ENCODE assay signal across 8 cellular contexts in the genomic region with DNA sequence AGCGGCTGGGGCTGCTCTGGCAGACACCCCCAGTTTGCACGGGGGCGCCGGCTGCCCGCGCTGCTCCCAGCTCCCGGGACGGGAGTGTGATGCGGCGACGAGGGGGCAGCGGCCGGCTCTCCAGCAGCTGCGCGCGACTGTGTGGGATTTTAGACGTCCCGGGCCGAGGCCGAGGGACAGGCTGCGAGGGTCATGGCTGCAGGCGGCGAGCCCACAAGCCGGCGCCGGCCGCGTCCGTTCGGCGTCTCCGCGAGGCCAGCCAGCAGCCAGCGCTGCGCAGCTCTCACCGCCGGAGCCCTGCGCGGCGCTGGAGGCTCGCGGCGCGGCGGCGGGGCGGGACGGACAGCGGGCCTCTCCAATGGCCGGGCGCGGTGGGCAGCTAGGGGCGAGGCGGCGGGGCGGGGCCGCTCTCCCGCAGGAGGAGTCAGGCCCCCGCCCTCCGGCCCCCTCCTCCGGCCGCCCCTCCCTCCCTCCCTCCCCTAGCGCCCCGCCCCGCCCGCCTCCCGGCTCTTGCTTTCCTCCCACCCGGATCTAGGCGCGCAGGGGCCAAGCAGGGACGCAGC. TPM values are rescaled to one million over a fixed set of nuclear protein-coding genes. Genes with fewer than 3 reads are reported as not detected.
DNase-seq lines count a peak whose midpoint lies in the region; ATAC-seq and TF ChIP-seq lines count a peak whose summit lies in the region.

A gene (minus strand): TSS at position 285 of the 563 bp plus-strand sequence. CDS start 310 bp downstream, outside the sequence.

- no peak within 1 kb of the TSS for H3K27ac Mint-ChIP-seq in activated naive CD8-positive, alpha-beta T cell treated with anti-CD3 and anti-CD28 coated beads, Interleukin-2, amount 10 ng/mL, durations not matched to agents 7 days and 5 days
- peak within 1 kb of the TSS; percentile 90 for H3K27ac Mint-ChIP-seq in glutamatergic neuron (ENCODE audit: unreplicated experiment)

- under 1% methylated on average over 68 of the region's 71 CpGs for WGBS in urinary bladder

- POLR2A ChIA-PET in Panc1 (lab: Charles Lee): interaction anchor here (0.6 to 0.9 kb wide), 3 partner anchors 8 to 101 kb away, joined by 4 read pairs; no protein-coding TSS in a partner anchor
- POLR2A ChIA-PET in activated naive CD8-positive, alpha-beta T cell treated with anti-CD3 and anti-CD28 coated beads, Interleukin-2, amount 10 ng/mL, durations not matched to agents 7 days and 5 days (lab: Charles Lee): no interaction called here

- H3K27ac ChIP-seq in Panc1 (ENCODE audit: low read length) (peak within 1 kb of the TSS; percentile 87), urinary bladder (ENCODE audit: low read depth) (peak within 1 kb of the TSS; percentile 81)

- H3K9me3 ChIP-seq in Panc1 (ENCODE audit: control insufficient read depth, insufficient read depth, low read depth, low read length): no peaks in the 10 kb centered on the region

- H3K27me3 ChIP-seq in Panc1 (ENCODE audit: control insufficient read depth, insufficient read depth, low read length): peaks cover 5% of the 10 kb centered on the region; the same call in 1 of the 2 replicates

- TF ChIP-seq CTCF in Panc1 (IDR thresholded peaks at IDR 0.05) (peak; percentile 23), glutamatergic neuron (IDR thresholded peaks at IDR 0.05; ENCODE audit: partially characterized antibody, unreplicated experiment) (no peak)

- H3K4me1 Mint-ChIP-seq in activated naive CD8-positive, alpha-beta T cell treated with anti-CD3 and anti-CD28 coated beads, Interleukin-2, amount 10 ng/mL, durations not matched to agents 7 days and 5 days: peaks cover 8% of the 10 kb centered on the region
- peaks cover 2% of the 10 kb centered on the region for H3K4me1 Mint-ChIP-seq in glutamatergic neuron (ENCODE audit: low read depth, unreplicated experiment)

- intact Hi-C loops in Panc1 (cut with micrococcal nuclease; ENCODE audit: unreplicated experiment): no loop called here

- H3K27me3 Mint-ChIP-seq in activated naive CD8-positive, alpha-beta T cell treated with anti-CD3 and anti-CD28 coated beads, Interleukin-2, amount 10 ng/mL, durations not matched to agents 7 days and 5 days: peaks cover 60% of the 10 kb centered on the region
- H3K27me3 Mint-ChIP-seq in glutamatergic neuron (ENCODE audit: unreplicated experiment): peaks cover 7% of the 10 kb centered on the region

- no peaks in the 10 kb centered on the region for H3K36me3 Mint-ChIP-seq in activated naive CD8-positive, alpha-beta T cell treated with anti-CD3 and anti-CD28 coated beads, Interleukin-2, amount 10 ng/mL, durations not matched to agents 7 days and 5 days
- no peaks in the 10 kb centered on the region for H3K36me3 Mint-ChIP-seq in glutamatergic neuron (ENCODE audit: unreplicated experiment)

- peak within 1 kb of the TSS; percentile 88 for H3K4me3 Mint-ChIP-seq in activated naive CD8-positive, alpha-beta T cell treated with anti-CD3 and anti-CD28 coated beads, Interleukin-2, amount 10 ng/mL, durations not matched to agents 7 days and 5 days
- peak within 1 kb of the TSS; percentile 97 for H3K4me3 Mint-ChIP-seq in glutamatergic neuron (ENCODE audit: unreplicated experiment)

- in situ Hi-C loops in G401 (cut with HindIII; ENCODE audit: low sequenced_read_pairs) (no loop called here), Panc1 (cut with HindIII; ENCODE audit: low pct_unique_long_range_greater_than_20kb, low sequenced_read_pairs) (no loop called here)

- DNase-seq in G401 (ENCODE audit: low spot score): peak; percentile 87
- DNase-seq in HuH-7.5 (ENCODE audit: low spot score): peak; percentile 65
- DNase-seq in Panc1 (ENCODE audit: low read depth, low spot score): no peak
- DNase-seq in activated naive CD8-positive, alpha-beta T cell treated with anti-CD3 and anti-CD28 coated beads, Interleukin-2, amount 10 ng/mL, durations not matched to agents 7 days and 5 days: peak; percentile 73
- DNase-seq in glutamatergic neuron: peak; percentile 95
- peak in 54 of 56 donors; percentile 22 to 89 (median 73) for DNase-seq in nucleus accumbens (lab: John Stamatoyannopoulos, UW)

- CTCF ChIA-PET in Panc1 (lab: Charles Lee): interaction anchor here (0.6 to 1.2 kb wide), 4 partner anchors 15 to 1138 kb away, joined by 3 to 6 read pairs (median 4); no protein-coding TSS in a partner anchor

- ATAC-seq in GM21723 (IDR thresholded peaks at IDR 0.05; ENCODE audit: unreplicated experiment) (peak; percentile 91), Panc1 (peak; percentile 97)
- ATAC-seq in activated naive CD8-positive, alpha-beta T cell treated with anti-CD3 and anti-CD28 coated beads, Interleukin-2, amount 10 ng/mL, durations not matched to agents 7 days and 5 days (ENCODE audit: low read depth): peak; percentile 94

- H3K36me3 ChIP-seq in Panc1 (ENCODE audit: control insufficient read depth, insufficient read depth, low read length): no peaks in the 10 kb centered on the region; the same call in 1 of the 2 replicates
- H3K36me3 ChIP-seq in urinary bladder (ENCODE audit: insufficient read depth): no peaks in the 10 kb centered on the region

- H3K4me3 ChIP-seq in Panc1 (ENCODE audit: low read depth in 2 of 2, low read length in 2 of 2): peak within 1 kb of the TSS; percentile 90 to 93
- H3K4me3 ChIP-seq in urinary bladder (ENCODE audit: low read depth, low read length): peak within 1 kb of the TSS; percentile 97

- H3K9me3 Mint-ChIP-seq in activated naive CD8-positive, alpha-beta T cell treated with anti-CD3 and anti-CD28 coated beads, Interleukin-2, amount 10 ng/mL, durations not matched to agents 7 days and 5 days: no peaks in the 10 kb centered on the region
- H3K9me3 Mint-ChIP-seq in glutamatergic neuron (ENCODE audit: unreplicated experiment): peaks cover 10% of the 10 kb centered on the region

- H3K4me1 ChIP-seq in Panc1 (ENCODE audit: control insufficient read depth, insufficient read depth, low read length) (peaks cover 12% of the 10 kb centered on the region; the same call in 1 of the 2 replicates), urinary bladder (ENCODE audit: insufficient read depth) (no peaks in the 10 kb centered on the region)

- BruUV-seq in Panc1 (replicated peaks; lab: Mats Ljungman, UMichigan): no TSS peak

RNA-seq across cellular contexts. Expression of the gene that starts here (rescaled TPM):
- total RNA-seq in G401 (2014; rRNA removed; shearing (Covaris generic)): 4.6 and 4.7 TPM in 2 replicates
- total RNA-seq in Panc1 (2021; ENCODE audit: unreplicated experiment): 11.1 TPM
- polyA plus RNA-seq in Panc1 (2012; ENCODE audit: insufficient read length): 4.7 TPM
- under 1 TPM; 0.11 TPM for total RNA-seq in activated naive CD8-positive, alpha-beta T cell treated with anti-CD3 and anti-CD28 coated beads, Interleukin-2, amount 10 ng/mL, durations not matched to agents 7 days and 5 days
- 2.0 TPM for total RNA-seq in glutamatergic neuron (ENCODE audit: unreplicated experiment)
- total RNA-seq in urinary bladder: 65.2 TPM
- polyA plus RNA-seq in urinary bladder: 20.0 TPM

Comparison
In these comparisons a context has a peak if more than half of its experiments do, and no peak if none do; other contexts are left out.
1. Peak in DNase-seq and ATAC-seq in activated naive CD8-positive, alpha-beta T cell treated with anti-CD3 and anti-CD28 coated beads, Interleukin-2, amount 10 ng/mL, durations not matched to agents 7 days and 5 days; RNA of the gene not detected or under 1 TPM.